Comparison of ENCODE assay signal across 1 cellular context in genomic region chr18:55376387-55376786, GRCh38.
A peak's percentile ranks its signal among the peaks of the same experiment; 100 is the strongest.
TF ChIP-seq lines count a peak whose summit lies in the region.

No MANE protein-coding gene starts in this region.

TF ChIP-seq in GM12878, 131 proteins besides CTCF, POLR2A, EP300 and RAD21 (continued from another document):
- TF ChIP-seq CUX1 (IDR thresholded peaks at IDR 0.05; ENCODE audit: insufficient replicate concordance, low read depth, low read length) (no peak), RB1 (IDR thresholded peaks at IDR 0.05; ENCODE audit: borderline replicate concordance) (no peak), CREM (IDR thresholded peaks at IDR 0.05; ENCODE audit: low read depth) (0 out of 2 replicates have a peak, but pooled peaks have one; percentile 29), ATF2 (IDR thresholded peaks at IDR 0.05; ENCODE audit: low read length) (peak; percentile 35; the same call in 1 of the 2 replicates), EED (IDR thresholded peaks at IDR 0.05; ENCODE audit: low read depth) (peak; percentile 73), YBX1 (IDR thresholded peaks at IDR 0.05) (no peak), PBX3 (IDR thresholded peaks at IDR 0.05; ENCODE audit: insufficient replicate concordance, low read depth, low read length) (no peak), ZBTB40 (IDR thresholded peaks at IDR 0.05; ENCODE audit: borderline replicate concordance) (no peak), FOS (IDR thresholded peaks at IDR 0.05; ENCODE audit: borderline replicate concordance, extremely low read depth, insufficient read length) (no peak), POU2F2 (IDR thresholded peaks at IDR 0.05; ENCODE audit: borderline replicate concordance, low read depth, low read length) (peak; percentile 87; the same call in 1 of the 3 replicates), RCOR1 (conservative IDR thresholded peaks at IDR 0.05; ENCODE audit: low read depth, low read length) (no peak), SREBF2 (IDR thresholded peaks at IDR 0.05; ENCODE audit: low read length) (no peak), JUND (IDR thresholded peaks at IDR 0.05; ENCODE audit: low read depth, low read length) (no peak), SIX5 (IDR thresholded peaks at IDR 0.05; ENCODE audit: low read depth, low read length, severe bottlenecking) (no peak), IKZF2 (IDR thresholded peaks at IDR 0.05) (peak; percentile 88)
